Comparison of ENCODE assay signal across 18 cellular contexts in the genomic region with DNA sequence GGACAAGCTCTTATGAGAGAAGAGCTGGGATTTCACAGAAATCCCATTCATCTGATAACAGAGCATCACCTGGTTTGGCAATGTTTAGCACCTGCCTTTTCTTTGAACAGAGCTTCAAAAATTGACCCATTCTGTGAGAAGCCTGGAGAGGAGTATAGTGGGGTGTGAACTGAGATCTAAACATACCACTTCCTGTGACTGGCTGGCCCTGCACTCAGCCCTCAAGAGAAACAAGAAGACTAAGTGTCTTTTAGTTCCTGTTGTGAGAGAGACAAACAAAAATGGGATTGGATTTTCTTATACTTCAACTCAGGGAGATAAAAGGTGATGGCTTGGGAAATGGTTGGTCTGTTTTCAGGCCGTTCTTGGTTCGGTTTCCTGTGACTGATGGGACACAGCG.
A peak's percentile ranks its signal among the peaks of the same experiment; 100 is the strongest.
DNase-seq lines count a peak whose midpoint lies in the region; ATAC-seq and TF ChIP-seq lines count a peak whose summit lies in the region.
"Had no signal": no experiment of that assay in that cellular context is flagged by ENCODE, and none has a peak within 500 bp of the region (broad histone marks: within the 10 kb centered on the region; RNA-seq: fewer than 3 reads in every experiment).

No MANE protein-coding gene starts in this region.

- TF ChIP-seq RAD21 in IMR-90 (IDR thresholded peaks at IDR 0.05; ENCODE audit: low read length): no peak

- no peaks in the 10 kb centered on the region for H3K9me3 Mint-ChIP-seq in activated CD8-positive, alpha-beta T cell treated with anti-CD3 and anti-CD28 coated beads, Interleukin-2, amount 10 ng/mL, durations not matched to agents 7 days and 5 days (ENCODE audit: insufficient read depth)
- peaks cover 0 to 8% (median 0%) of the 10 kb centered on the region in 9 donors for H3K9me3 Mint-ChIP-seq in naive thymus-derived CD8-positive, alpha-beta T cell

- no peaks in the 10 kb centered on the region for H3K27me3 Mint-ChIP-seq in activated CD8-positive, alpha-beta T cell treated with anti-CD3 and anti-CD28 coated beads, Interleukin-2, amount 10 ng/mL, durations not matched to agents 7 days and 5 days (ENCODE audit: low read depth)
- no peaks in the 10 kb centered on the region for H3K27me3 Mint-ChIP-seq in naive thymus-derived CD8-positive, alpha-beta T cell
- H3K27me3 Mint-ChIP-seq: CD4-positive, alpha-beta memory T cell had no signal

- H3K27ac Mint-ChIP-seq in activated CD8-positive, alpha-beta T cell treated with anti-CD3 and anti-CD28 coated beads, Interleukin-2, amount 10 ng/mL, durations not matched to agents 7 days and 5 days: peak overlapping the region; percentile 79
- peak overlapping the region in 9 of 10 donors; percentile 10 to 86 (median 44) for H3K27ac Mint-ChIP-seq in naive thymus-derived CD8-positive, alpha-beta T cell
- H3K27ac Mint-ChIP-seq: CD4-positive, alpha-beta memory T cell had no signal

- no peak overlapping the region for H4K5ac ChIP-seq in IMR-90 (ENCODE audit: low read depth, low read length)

- ATAC-seq in IMR-90 (ENCODE audit: low read depth) (peak; percentile 53; the same call in 1 of the 2 replicates), right cardiac atrium (no peak), HG02885 (IDR thresholded peaks at IDR 0.05; ENCODE audit: poor library complexity, unreplicated experiment) (no peak), HG02973 (IDR thresholded peaks at IDR 0.05; ENCODE audit: unreplicated experiment) (no peak)
- peak; percentile 77 for ATAC-seq in activated CD8-positive, alpha-beta T cell treated with anti-CD3 and anti-CD28 coated beads, Interleukin-2, amount 10 ng/mL, durations not matched to agents 7 days and 5 days
- ATAC-seq in naive thymus-derived CD8-positive, alpha-beta T cell: peak; percentile 46 to 61

- no peak overlapping the region for H3K4me3 Mint-ChIP-seq in activated CD8-positive, alpha-beta T cell treated with anti-CD3 and anti-CD28 coated beads, Interleukin-2, amount 10 ng/mL, durations not matched to agents 7 days and 5 days
- peak overlapping the region in 7 of 10 donors; percentile 14 to 58 (median 33) for H3K4me3 Mint-ChIP-seq in naive thymus-derived CD8-positive, alpha-beta T cell
- H3K4me3 Mint-ChIP-seq: CD4-positive, alpha-beta memory T cell had no signal

- peak overlapping the region in 8 of 11 experiments; percentile 0 to 52 (median 16); a peak in 8 of 22 replicates for H3K4me2 ChIP-seq in BLaER1 treated with 17β-estradiol and CSF1 and Interleukin-3, amounts not matched to agents 10 nM and 100 nM
- H3K4me2 ChIP-seq in IMR-90 (ENCODE audit: low read depth, low read length): no peak overlapping the region
- H3K4me2 ChIP-seq: SK-N-SH had no signal

- H2AK5ac ChIP-seq in IMR-90 (ENCODE audit: low read depth, low read length): no peak overlapping the region

- H2AK9ac ChIP-seq in IMR-90 (replicated peaks; ENCODE audit: low read depth, low read length, poor library complexity): no peak overlapping the region

- H2BK20ac ChIP-seq in IMR-90 (ENCODE audit: low read depth, low read length): no peak overlapping the region

- dilution Hi-C loops in IMR-90 (cut with HindIII; ENCODE audit: low sequenced_read_pairs, unreplicated experiment): no loop called here

- H3K36me3 ChIP-seq in BLaER1 treated with 17β-estradiol and CSF1 and Interleukin-3, amounts not matched to agents 10 nM and 100 nM: peaks cover 0 to 73% (median 38%) of the 10 kb centered on the region in 11 experiments; a peak in 18 of 22 replicates
- no peaks in the 10 kb centered on the region for H3K36me3 ChIP-seq in IMR-90 (ENCODE audit: control insufficient read depth, insufficient read depth, low read length)

- no peak overlapping the region for H3K18ac ChIP-seq in IMR-90 (ENCODE audit: low read depth, low read length)

- H2AFZ ChIP-seq in IMR-90 (replicated peaks; ENCODE audit: low read length, poor library complexity): no peak overlapping the region

- no peak overlapping the region for H3K56ac ChIP-seq in IMR-90 (ENCODE audit: extremely low read depth, insufficient read depth, low read length)

- no peaks in the 10 kb centered on the region for H3K36me3 Mint-ChIP-seq in activated CD8-positive, alpha-beta T cell treated with anti-CD3 and anti-CD28 coated beads, Interleukin-2, amount 10 ng/mL, durations not matched to agents 7 days and 5 days (ENCODE audit: low read depth)
- H3K36me3 Mint-ChIP-seq in naive thymus-derived CD8-positive, alpha-beta T cell: no peaks in the 10 kb centered on the region
- H3K36me3 Mint-ChIP-seq: CD4-positive, alpha-beta memory T cell had no signal

- no peak overlapping the region for H2BK15ac ChIP-seq in IMR-90 (ENCODE audit: low read depth, low read length)

- H4K20me1 ChIP-seq in BLaER1 treated with 17β-estradiol and CSF1 and Interleukin-3, amounts not matched to agents 10 nM and 100 nM: no peaks in the 10 kb centered on the region
- no peaks in the 10 kb centered on the region for H4K20me1 ChIP-seq in IMR-90 (ENCODE audit: insufficient read depth, low read length)

- DNase-seq in IMR-90: no peak
- DNase-seq in activated CD8-positive, alpha-beta T cell treated with anti-CD3 and anti-CD28 coated beads, Interleukin-2, amount 10 ng/mL, durations not matched to agents 7 days and 5 days: peak; percentile 33
- peak in 2 of 10 donors; percentile 13 to 33 for DNase-seq in naive thymus-derived CD8-positive, alpha-beta T cell
- no peak for DNase-seq in right cardiac atrium
- no peak for DNase-seq in stimulated activated CD4-positive, alpha-beta T cell treated with anti-CD3 and anti-CD28 coated beads, Interleukin-2, amount 100 ng/mL, for 24 hours
- DNase-seq: ACHN; CD4-positive, alpha-beta memory T cell; DND-41; GDM1; MV-4-11; NCI-H1417 treated with DMSO at 0.1 percent for 48 hours; NCI-H2081 treated with DMSO at 0.1 percent for 48 hours; NCI-H345; NCI-H526 treated with DMSO at 0.1 percent for 48 hours; SK-N-SH had no signal

- H3K4ac ChIP-seq in IMR-90 (ENCODE audit: low read depth, low read length): peak overlapping the region; percentile 20; the same call in 1 of the 2 replicates

- no peak overlapping the region for H3K9ac ChIP-seq in BLaER1 treated with 17β-estradiol and CSF1 and Interleukin-3, amounts not matched to agents 10 nM and 100 nM
- no peak overlapping the region for H3K9ac ChIP-seq in IMR-90 (ENCODE audit: low read depth, low read length)
- H3K9ac ChIP-seq: SK-N-SH had no signal

- no peak overlapping the region for H4K91ac ChIP-seq in IMR-90 (ENCODE audit: insufficient read depth, low read depth, low read length)

- H3K79me1 ChIP-seq in IMR-90 (ENCODE audit: low read depth in 1 of 2, low read length in 2 of 2): no peaks in the 10 kb centered on the region

- H2BK5ac ChIP-seq in IMR-90 (ENCODE audit: low read depth, low read length, poor library complexity, severe bottlenecking): no peak overlapping the region

- H3K23ac ChIP-seq in IMR-90 (ENCODE audit: low read depth, low read length): no peak overlapping the region

- peaks cover 2% of the 10 kb centered on the region; the same call in 1 of the 2 replicates for H3K9me1 ChIP-seq in IMR-90 (ENCODE audit: insufficient read depth, low read length)

- no peak for TF ChIP-seq POLR2A in IMR-90 (IDR thresholded peaks at IDR 0.05; ENCODE audit: low read depth, low read length)

- intact Hi-C loops in IMR-90 (cut with micrococcal nuclease) (no loop called here), right cardiac atrium (cut with DNase I) (no loop called here)

- POLR2A ChIA-PET in IMR-90 (lab: Charles Lee; ENCODE audit: unreplicated experiment): no interaction called here
- POLR2A ChIA-PET in activated CD8-positive, alpha-beta T cell treated with anti-CD3 and anti-CD28 coated beads, Interleukin-2, amount 10 ng/mL, durations not matched to agents 7 days and 5 days (lab: Charles Lee): no interaction called here
- POLR2A ChIA-PET in naive thymus-derived CD8-positive, alpha-beta T cell (lab: Charles Lee): no interaction called here

- no CpG with 5 or more reads among the region's 3 CpGs for whole genome bisulfite sequencing in IMR-90 (ENCODE audit: extremely low coverage in 2 of 2, insufficient read length in 1 of 2), 2 experiments
- WGBS in right cardiac atrium: 87% methylated on average over 3 of the region's 3 CpGs

- H3K4me1 Mint-ChIP-seq in activated CD8-positive, alpha-beta T cell treated with anti-CD3 and anti-CD28 coated beads, Interleukin-2, amount 10 ng/mL, durations not matched to agents 7 days and 5 days (ENCODE audit: low read depth): peaks cover 16% of the 10 kb centered on the region
- peaks cover 0 to 18% (median 10%) of the 10 kb centered on the region in 4 donors for H3K4me1 Mint-ChIP-seq in naive thymus-derived CD8-positive, alpha-beta T cell
- H3K4me1 Mint-ChIP-seq: CD4-positive, alpha-beta memory T cell had no signal

- TF ChIP-seq CTCF in IMR-90 (conservative IDR thresholded peaks at IDR 0.05; ENCODE audit: low read depth, low read length): no peak

- in situ Hi-C loops in IMR-90 (cut with MboI; ENCODE audit: low sequenced_read_pairs): no loop called here

- CTCF ChIA-PET in IMR-90 (lab: Yijun Ruan, JAX): no interaction called here
- CTCF ChIA-PET in activated CD8-positive, alpha-beta T cell treated with anti-CD3 and anti-CD28 coated beads, Interleukin-2, amount 10 ng/mL, durations not matched to agents 7 days and 5 days (lab: Charles Lee): interaction anchor here (0.7 kb wide), 1 partner anchor 10 kb away, joined by 4 read pairs; no protein-coding TSS in a partner anchor

- H3K4me3 ChIP-seq in BLaER1 treated with 17β-estradiol and CSF1 and Interleukin-3, amounts not matched to agents 10 nM and 100 nM: no peak overlapping the region
- no peak overlapping the region for H3K4me3 ChIP-seq in IMR-90 (ENCODE audit: insufficient read depth, low read depth, low read length)
- no peak overlapping the region for H3K4me3 ChIP-seq in right cardiac atrium (ENCODE audit: low read length)

- no peak overlapping the region; a peak in 1 of 4 replicates for H4K8ac ChIP-seq in IMR-90 (ENCODE audit: low read depth in 2 of 2, low read length in 2 of 2)

- no TSS peak for BruUV-seq in IMR-90 (replicated peaks; lab: Mats Ljungman, UMichigan)

- H3K9me3 ChIP-seq in BLaER1 treated with 17β-estradiol and CSF1 and Interleukin-3, amounts not matched to agents 10 nM and 100 nM (replicated peaks in 1 of 11): peaks cover 0 to 7% (median 0%) of the 10 kb centered on the region in 11 experiments; a peak in 6 of 22 replicates
- no peaks in the 10 kb centered on the region for H3K9me3 ChIP-seq in IMR-90 (ENCODE audit: control insufficient read depth, insufficient read depth, low read length)
- no peaks in the 10 kb centered on the region for H3K9me3 ChIP-seq in right cardiac atrium (ENCODE audit: control insufficient read depth, low read length)
- H3K9me3 ChIP-seq: SK-N-SH had no signal

- no peaks in the 10 kb centered on the region for H3K27me3 ChIP-seq in BLaER1 treated with 17β-estradiol and CSF1 and Interleukin-3, amounts not matched to agents 10 nM and 100 nM
- no peaks in the 10 kb centered on the region for H3K27me3 ChIP-seq in IMR-90 (ENCODE audit: control insufficient read depth, insufficient read depth, low read length)
- no peaks in the 10 kb centered on the region for H3K27me3 ChIP-seq in right cardiac atrium (ENCODE audit: control insufficient read depth, insufficient read depth)

- H3K27ac ChIP-seq in BLaER1 treated with 17β-estradiol and CSF1 and Interleukin-3, amounts not matched to agents 10 nM and 100 nM: peak overlapping the region in 1 of 11 experiments; percentile 20; a peak in 2 of 22 replicates
- H3K27ac ChIP-seq in IMR-90 (ENCODE audit: insufficient read depth, low read length) (no peak overlapping the region), right cardiac atrium (ENCODE audit: low read length) (no peak overlapping the region)

- peak overlapping the region; percentile 44; the same call in 1 of the 2 replicates for H3K14ac ChIP-seq in IMR-90 (replicated peaks; ENCODE audit: low read depth, low read length)

- no peak overlapping the region for H2BK120ac ChIP-seq in IMR-90 (ENCODE audit: low read depth, low read length)

- H3K4me1 ChIP-seq in BLaER1 treated with 17β-estradiol and CSF1 and Interleukin-3, amounts not matched to agents 10 nM and 100 nM: peaks cover 10 to 46% (median 26%) of the 10 kb centered on the region in 10 experiments
- H3K4me1 ChIP-seq in IMR-90 (ENCODE audit: control insufficient read depth, insufficient read depth, low read length) (peaks cover 5% of the 10 kb centered on the region), right cardiac atrium (ENCODE audit: control insufficient read depth, insufficient read depth, low read length) (peaks cover 1% of the 10 kb centered on the region)

Comparison
In these comparisons a context has a peak if more than half of its experiments do, and no peak if none do; other contexts are left out.
1. ATAC-seq: peak in IMR-90 (single experiment), activated CD8-positive, alpha-beta T cell treated with anti-CD3 and anti-CD28 coated beads, Interleukin-2, amount 10 ng/mL, durations not matched to agents 7 days and 5 days (single experiment) and naive thymus-derived CD8-positive, alpha-beta T cell (2 of 2); none in right cardiac atrium (0 of 2), HG02885 (single experiment) and HG02973 (single experiment).